In genomic region chr11:94883878-94884277, GRCh38 we compare ENCODE assay signal across 22 cellular contexts.
DNase-seq lines count a peak whose midpoint lies in the region; ATAC-seq and TF ChIP-seq lines count a peak whose summit lies in the region.
"Had no signal": no experiment of that assay in that cellular context is flagged by ENCODE, and none has a peak within 500 bp of the region (broad histone marks: within the 10 kb centered on the region; RNA-seq: fewer than 3 reads in every experiment).

No MANE protein-coding gene starts in this region.

- peaks cover 40% of the 10 kb centered on the region for H3K36me3 Mint-ChIP-seq in mesothelial cell of epicardium
- H3K36me3 Mint-ChIP-seq in activated naive CD4-positive, alpha-beta T cell treated with anti-CD3 and anti-CD28 coated beads, Interleukin-2, amount 10 ng/mL, durations not matched to agents 7 days and 5 days = no peaks in the 10 kb centered on the region
- H3K36me3 Mint-ChIP-seq: IgD-negative memory B cell had no signal

- H4K20me1 ChIP-seq in BLaER1 treated with 17β-estradiol and CSF1 and Interleukin-3, amounts not matched to agents 10 nM and 100 nM = no peaks in the 10 kb centered on the region

- no peak for TF ChIP-seq CTCF in RWPE1 (conservative IDR thresholded peaks at IDR 0.05; ENCODE audit: low read depth)
- TF ChIP-seq CTCF in mesothelial cell of epicardium (IDR thresholded peaks at IDR 0.05; ENCODE audit: unreplicated experiment) = no peak

- no peak overlapping the region for H3K4me3 Mint-ChIP-seq in mesothelial cell of epicardium
- H3K4me3 Mint-ChIP-seq in activated naive CD4-positive, alpha-beta T cell treated with anti-CD3 and anti-CD28 coated beads, Interleukin-2, amount 10 ng/mL, durations not matched to agents 7 days and 5 days = no peak overlapping the region
- H3K4me3 Mint-ChIP-seq: CD4-positive, alpha-beta T cell; IgD-negative memory B cell had no signal

- no peak overlapping the region for H3K27ac Mint-ChIP-seq in mesothelial cell of epicardium
- no peak overlapping the region for H3K27ac Mint-ChIP-seq in activated naive CD4-positive, alpha-beta T cell treated with anti-CD3 and anti-CD28 coated beads, Interleukin-2, amount 10 ng/mL, durations not matched to agents 7 days and 5 days
- H3K27ac Mint-ChIP-seq: CD4-positive, alpha-beta T cell; IgD-negative memory B cell had no signal

- peak overlapping the region in 10 of 11 experiments; percentile 28 to 64 (median 50); a peak in 16 of 22 replicates for H3K9ac ChIP-seq in BLaER1 treated with 17β-estradiol and CSF1 and Interleukin-3, amounts not matched to agents 10 nM and 100 nM
- H3K9ac ChIP-seq: KMS-11 had no signal

- CTCF ChIA-PET in RWPE1 (lab: Yijun Ruan, JAX) = no interaction called here
- CTCF ChIA-PET in activated naive CD4-positive, alpha-beta T cell treated with anti-CD3 and anti-CD28 coated beads, Interleukin-2, amount 10 ng/mL, durations not matched to agents 7 days and 5 days (lab: Charles Lee) = interaction anchor here (0.6 to 2.2 kb wide), 2 partner anchors 14 to 85 kb away, joined by 3 to 9 read pairs; no protein-coding TSS in a partner anchor

- H3K4me1 Mint-ChIP-seq in mesothelial cell of epicardium = no peaks in the 10 kb centered on the region
- peaks cover 3% of the 10 kb centered on the region for H3K4me1 Mint-ChIP-seq in activated naive CD4-positive, alpha-beta T cell treated with anti-CD3 and anti-CD28 coated beads, Interleukin-2, amount 10 ng/mL, durations not matched to agents 7 days and 5 days

- H3K27ac ChIP-seq in BLaER1 treated with 17β-estradiol and CSF1 and Interleukin-3, amounts not matched to agents 10 nM and 100 nM = peak overlapping the region; percentile 30 to 81 (median 77); a peak in 21 of 22 replicates
- H3K27ac ChIP-seq in RWPE1 = peak overlapping the region; percentile 52
- H3K27ac ChIP-seq: HL-60, KMS-11 had no signal

- DNase-seq in RWPE1 (ENCODE audit: low spot score) (no peak), iPS-NIHi7 (ENCODE audit: extremely low spot score) (peak; percentile 7), mesothelial cell of epicardium (ENCODE audit: low spot score in 2 of 2, unreplicated experiment in 2 of 2) (no peak)
- no peak for DNase-seq in activated CD4-positive, CD25-positive, alpha-beta regulatory T cell (lab: John Stamatoyannopoulos, UW)
- DNase-seq in activated naive CD4-positive, alpha-beta T cell treated with anti-CD3 and anti-CD28 coated beads, Interleukin-2, amount 10 ng/mL, durations not matched to agents 7 days and 5 days = no peak
- DNase-seq: CD4-positive, alpha-beta T cell; COR-L47; GOT3; NCI-H1048; NCI-H1417 treated with DMSO at 0.1 percent for 48 hours; NCI-H2081; NCI-H2227 treated with DMSO at 0.1 percent for 48 hours; NCI-H526 treated with DMSO at 0.1 percent for 48 hours; SHP77 treated with DMSO at 0.1 percent for 48 hours had no signal

- H3K4me1 ChIP-seq in BLaER1 treated with 17β-estradiol and CSF1 and Interleukin-3, amounts not matched to agents 10 nM and 100 nM = peaks cover 36 to 48% (median 43%) of the 10 kb centered on the region in 10 experiments
- H3K4me1 ChIP-seq: HAP-1 had no signal

- no peaks in the 10 kb centered on the region for H3K27me3 Mint-ChIP-seq in mesothelial cell of epicardium (ENCODE audit: low read depth)
- no peaks in the 10 kb centered on the region for H3K27me3 Mint-ChIP-seq in activated naive CD4-positive, alpha-beta T cell treated with anti-CD3 and anti-CD28 coated beads, Interleukin-2, amount 10 ng/mL, durations not matched to agents 7 days and 5 days
- H3K27me3 Mint-ChIP-seq: CD4-positive, alpha-beta T cell had no signal

- peaks cover 18% of the 10 kb centered on the region for H3K9me3 Mint-ChIP-seq in mesothelial cell of epicardium
- H3K9me3 Mint-ChIP-seq in activated naive CD4-positive, alpha-beta T cell treated with anti-CD3 and anti-CD28 coated beads, Interleukin-2, amount 10 ng/mL, durations not matched to agents 7 days and 5 days = peaks cover 4% of the 10 kb centered on the region

- peak overlapping the region; percentile 66 to 88 (median 77) for H3K4me2 ChIP-seq in BLaER1 treated with 17β-estradiol and CSF1 and Interleukin-3, amounts not matched to agents 10 nM and 100 nM
- H3K4me2 ChIP-seq: KMS-11 had no signal

- ATAC-seq in HG03108 (IDR thresholded peaks at IDR 0.05; ENCODE audit: unreplicated experiment) = no peak
- ATAC-seq: GM12878, Panc1 had no signal

- peaks cover 13 to 24% (median 22%) of the 10 kb centered on the region in 11 experiments; a peak in 20 of 22 replicates for H3K9me3 ChIP-seq in BLaER1 treated with 17β-estradiol and CSF1 and Interleukin-3, amounts not matched to agents 10 nM and 100 nM (replicated peaks in 1 of 11)
- H3K9me3 ChIP-seq: HAP-1 had no signal

- POLR2A ChIA-PET in RWPE1 (lab: Yijun Ruan, JAX; ENCODE audit: low non-redundant PET) = no interaction called here

- peaks cover 0 to 53% (median 45%) of the 10 kb centered on the region in 11 experiments; a peak in 18 of 22 replicates for H3K36me3 ChIP-seq in BLaER1 treated with 17β-estradiol and CSF1 and Interleukin-3, amounts not matched to agents 10 nM and 100 nM

- H3K4me3 ChIP-seq in BLaER1 treated with 17β-estradiol and CSF1 and Interleukin-3, amounts not matched to agents 10 nM and 100 nM = no peak overlapping the region
- H3K4me3 ChIP-seq: GM12878, HAP-1 had no signal

- no peaks in the 10 kb centered on the region for H3K27me3 ChIP-seq in BLaER1 treated with 17β-estradiol and CSF1 and Interleukin-3, amounts not matched to agents 10 nM and 100 nM
